ENCODE assay signal across 8 cellular contexts in the genomic region with DNA sequence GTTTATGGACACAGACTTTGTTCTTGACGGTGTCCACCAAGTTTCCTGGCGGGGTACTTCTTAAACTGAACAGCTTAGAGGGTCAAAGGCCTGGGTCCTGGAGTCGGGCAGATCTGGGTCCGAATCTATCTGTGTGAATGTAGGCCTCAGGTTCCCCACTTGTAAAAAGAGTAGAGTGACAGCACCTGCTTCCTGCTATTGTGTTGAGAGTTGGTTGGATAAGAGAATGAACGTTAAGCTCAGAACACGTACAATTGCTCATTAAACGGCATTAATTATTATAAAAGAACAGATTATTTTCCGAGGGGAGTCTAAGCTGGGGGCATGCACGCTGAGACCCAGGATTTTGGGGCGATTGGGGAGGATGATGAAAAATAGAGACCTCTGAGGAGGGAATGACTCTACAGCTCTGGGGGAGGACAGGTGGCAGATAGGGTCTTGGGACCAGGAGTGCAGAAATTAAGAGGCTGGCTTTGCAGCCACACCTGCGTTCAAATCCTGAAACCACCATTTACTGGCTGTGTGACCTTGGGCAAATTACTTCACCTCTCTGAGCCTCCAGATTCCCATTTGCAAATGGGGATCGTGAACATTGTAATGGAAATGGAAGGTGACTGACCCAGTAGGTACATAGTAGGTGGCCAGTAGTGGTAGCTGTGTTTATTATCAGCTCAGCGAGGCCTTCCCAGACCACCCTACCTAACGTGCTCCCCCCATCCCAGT. TPM values are rescaled to one million over a fixed set of nuclear protein-coding genes. Genes with fewer than 3 reads are reported as not detected.
DNase-seq lines count a peak whose midpoint lies in the region; ATAC-seq and TF ChIP-seq lines count a peak whose summit lies in the region.

No MANE protein-coding gene starts in this region.

- no peak for TF ChIP-seq POLR2A in breast epithelium (IDR thresholded peaks at IDR 0.05)

- H3K36me3 ChIP-seq in breast epithelium, result no peaks in the 10 kb centered on the region
- no peaks in the 10 kb centered on the region for H3K36me3 ChIP-seq in mucosa of descending colon (ENCODE audit: low read depth)

- H3K4me1 Mint-ChIP-seq in stimulated activated naive CD8-positive, alpha-beta T cell treated with anti-CD3 and anti-CD28 coated beads, Interleukin-15, Interleukin-2, amounts not matched to agents 100 ng/mL and 50 ng/mL, for 24 hours (ENCODE audit: low read depth), result peaks cover 70% of the 10 kb centered on the region

- no peaks in the 10 kb centered on the region for H3K27me3 Mint-ChIP-seq in stimulated activated naive CD8-positive, alpha-beta T cell treated with anti-CD3 and anti-CD28 coated beads, Interleukin-15, Interleukin-2, amounts not matched to agents 100 ng/mL and 50 ng/mL, for 24 hours

- no peaks in the 10 kb centered on the region for H3K27me3 ChIP-seq in breast epithelium

- peaks cover 5% of the 10 kb centered on the region for H3K36me3 Mint-ChIP-seq in stimulated activated naive CD8-positive, alpha-beta T cell treated with anti-CD3 and anti-CD28 coated beads, Interleukin-15, Interleukin-2, amounts not matched to agents 100 ng/mL and 50 ng/mL, for 24 hours (ENCODE audit: low read depth)

- ATAC-seq in stimulated activated naive CD8-positive, alpha-beta T cell treated with anti-CD3 and anti-CD28 coated beads, Interleukin-15, Interleukin-2, amounts not matched to agents 100 U/mL and 50 U/mL, for 24 hours, result no peak
- ATAC-seq in mucosa of descending colon, result no peak
- no peak for ATAC-seq in HG03354 (IDR thresholded peaks at IDR 0.05; ENCODE audit: poor library complexity, severe bottlenecking, unreplicated experiment)

- TF ChIP-seq CTCF in breast epithelium (IDR thresholded peaks at IDR 0.05) (no peak), mucosa of descending colon (IDR thresholded peaks at IDR 0.05) (no peak)

- intact Hi-C loops in breast epithelium (cut with DNase I; ENCODE audit: low total_unique reads), result no loop called here
- intact Hi-C loops in mucosa of descending colon (cut with DNase I, micrococcal nuclease), result no loop called here

- no peaks in the 10 kb centered on the region for H3K9me3 ChIP-seq in breast epithelium
- H3K9me3 ChIP-seq in mucosa of descending colon, result no peaks in the 10 kb centered on the region

- no peak for DNase-seq in stimulated activated naive CD8-positive, alpha-beta T cell treated with anti-CD3 and anti-CD28 coated beads, Interleukin-15, Interleukin-2, amounts not matched to agents 100 U/mL and 50 U/mL, for 24 hours
- DNase-seq in breast epithelium (ENCODE audit: low spot score in 2 of 2) (no peak), mucosa of descending colon (no peak), DMS153 (lab: John Stamatoyannopoulos, UW) (no peak), T1000 (lab: John Stamatoyannopoulos, UW) (no peak), hypothalamus (lab: John Stamatoyannopoulos, UW) (no peak)

- H3K4me1 ChIP-seq in breast epithelium, result peaks cover 8 to 27% of the 10 kb centered on the region in 2 donors
- peaks cover 33% of the 10 kb centered on the region for H3K4me1 ChIP-seq in mucosa of descending colon (ENCODE audit: low read depth)

- no peaks in the 10 kb centered on the region for H3K9me3 Mint-ChIP-seq in stimulated activated naive CD8-positive, alpha-beta T cell treated with anti-CD3 and anti-CD28 coated beads, Interleukin-15, Interleukin-2, amounts not matched to agents 100 ng/mL and 50 ng/mL, for 24 hours

- peak overlapping the region; percentile 83 to 86 for H3K27ac ChIP-seq in breast epithelium

- H3K4me3 ChIP-seq in breast epithelium (peak overlapping the region; percentile 94 to 96 (median 96)), mucosa of descending colon (peak overlapping the region; percentile 90)

- H3K4me3 Mint-ChIP-seq in stimulated activated naive CD8-positive, alpha-beta T cell treated with anti-CD3 and anti-CD28 coated beads, Interleukin-15, Interleukin-2, amounts not matched to agents 100 ng/mL and 50 ng/mL, for 24 hours, result peak overlapping the region; percentile 93

- peak overlapping the region; percentile 74 for H3K27ac Mint-ChIP-seq in stimulated activated naive CD8-positive, alpha-beta T cell treated with anti-CD3 and anti-CD28 coated beads, Interleukin-15, Interleukin-2, amounts not matched to agents 100 ng/mL and 50 ng/mL, for 24 hours

RNA-seq across cellular contexts. Expression of a gene that starts 0.9 kb away (rescaled TPM):
- total RNA-seq in breast epithelium (10 to 100 TPM; 20.0 to 35.3 (median 33.1) TPM), mucosa of descending colon (10 to 100 TPM; 30.3 to 38.1 (median 37.1) TPM)

RNA-seq across cellular contexts. Expression of a gene that starts 3.0 kb away (rescaled TPM):
- total RNA-seq in breast epithelium, result 10 to 100 TPM; 50.3 to 88.5 (median 52.8) TPM
- 10 to 100 TPM; 18.0 to 44.8 (median 26.6) TPM for total RNA-seq in mucosa of descending colon
